Comparison of ENCODE assay signal across 1 cellular context in the genomic region with DNA sequence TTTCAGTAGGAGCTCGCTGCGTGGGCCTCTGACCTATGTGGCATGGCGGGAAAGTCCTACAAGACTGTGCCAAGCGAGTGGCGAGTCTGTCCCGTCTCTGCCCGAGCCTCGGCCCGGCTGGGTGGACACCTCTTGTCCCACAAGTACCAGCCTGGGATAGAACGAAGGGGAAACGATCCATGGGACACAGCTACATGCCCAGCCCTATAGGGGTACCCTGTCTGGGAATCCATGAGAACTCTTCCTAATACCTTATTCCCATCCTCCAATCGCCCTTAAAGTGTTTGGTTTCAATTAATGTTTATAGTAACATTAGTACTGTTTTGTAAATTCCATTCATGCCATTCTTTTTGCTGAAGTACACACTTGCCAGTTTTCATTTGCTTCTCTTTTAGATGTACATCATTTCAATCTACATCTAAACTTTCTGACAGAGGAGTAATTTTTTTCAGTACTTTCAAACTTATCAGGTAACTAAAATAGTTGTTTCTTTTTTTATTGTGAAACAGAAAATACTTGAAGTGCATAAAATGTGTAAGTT.
TF ChIP-seq lines count a peak whose summit lies in the region.

No MANE protein-coding gene starts in this region.

TF ChIP-seq in IMR-90, 13 proteins besides CTCF, POLR2A, EP300 and RAD21 (continued from another document):
- TF ChIP-seq ELK1 (IDR thresholded peaks at IDR 0.05; ENCODE audit: borderline replicate concordance, low read depth, low read length): no peak
- no peak for TF ChIP-seq CEBPB (IDR thresholded peaks at IDR 0.05; ENCODE audit: low read depth, low read length)
- TF ChIP-seq CHD1 (IDR thresholded peaks at IDR 0.05; ENCODE audit: low read depth, low read length): no peak
- no peak for TF ChIP-seq RFX5 (IDR thresholded peaks at IDR 0.05; ENCODE audit: low read depth, low read length)
- no peak for TF ChIP-seq BHLHE40 (IDR thresholded peaks at IDR 0.05; ENCODE audit: low read depth, low read length)
- TF ChIP-seq MXI1 (IDR thresholded peaks at IDR 0.05; ENCODE audit: borderline replicate concordance, low read depth, low read length): no peak
- TF ChIP-seq, protein P1, sequence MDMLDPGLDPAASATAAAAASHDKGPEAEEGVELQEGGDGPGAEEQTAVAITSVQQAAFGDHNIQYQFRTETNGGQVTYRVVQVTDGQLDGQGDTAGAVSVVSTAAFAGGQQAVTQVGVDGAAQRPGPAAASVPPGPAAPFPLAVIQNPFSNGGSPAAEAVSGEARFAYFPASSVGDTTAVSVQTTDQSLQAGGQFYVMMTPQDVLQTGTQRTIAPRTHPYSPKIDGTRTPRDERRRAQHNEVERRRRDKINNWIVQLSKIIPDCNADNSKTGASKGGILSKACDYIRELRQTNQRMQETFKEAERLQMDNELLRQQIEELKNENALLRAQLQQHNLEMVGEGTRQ (IDR thresholded peaks at IDR 0.05; ENCODE audit: low read depth, low read length): no peak
- no peak for TF ChIP-seq FOS (IDR thresholded peaks at IDR 0.05; ENCODE audit: low read depth, low read length)
- no peak for TF ChIP-seq MAZ (IDR thresholded peaks at IDR 0.05; ENCODE audit: borderline replicate concordance, low read depth, low read length)
- TF ChIP-seq NFE2L2 (IDR thresholded peaks at IDR 0.05; ENCODE audit: low read depth, low read length): no peak
